In the genomic region with DNA sequence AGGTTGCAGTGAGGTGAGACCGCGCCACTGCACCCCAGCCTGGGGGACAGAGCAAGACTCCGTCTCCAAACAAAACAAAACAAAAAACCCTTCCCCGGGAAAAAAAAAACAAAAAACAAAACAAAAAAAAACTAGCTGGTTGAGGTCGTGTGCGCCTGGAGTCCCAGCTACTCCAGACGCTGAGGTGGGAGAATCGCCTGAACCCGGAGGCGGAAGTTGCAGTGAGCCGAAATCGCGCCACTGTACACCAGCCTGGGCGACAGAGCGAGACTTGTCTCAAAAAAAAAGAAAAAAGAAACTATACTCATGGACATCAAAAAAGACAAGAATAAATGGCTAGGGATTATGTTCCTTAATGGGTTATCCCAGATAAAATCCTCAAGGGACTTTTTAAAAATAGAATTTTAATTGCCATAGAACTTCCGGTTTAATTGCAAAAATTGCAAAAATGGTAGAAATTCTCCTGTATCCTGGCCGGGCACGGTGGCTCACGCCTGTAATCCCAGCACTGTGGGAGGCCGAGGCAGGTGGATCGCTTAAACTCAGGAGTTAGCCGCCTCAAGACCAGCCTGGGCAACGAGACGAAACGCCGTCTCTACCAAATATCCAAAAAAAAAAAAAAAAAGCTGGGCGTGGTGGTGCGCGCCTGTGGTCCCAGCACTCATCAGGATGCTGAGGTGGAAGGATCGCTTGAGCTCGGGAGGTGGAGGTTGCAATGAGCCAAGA, we compare ENCODE assay signal across 1 cellular context.
TF ChIP-seq lines count a peak whose summit lies in the region.

No MANE protein-coding gene starts in this region.

TF ChIP-seq in K562, 482 proteins besides CTCF, POLR2A, EP300 and RAD21:
- TF ChIP-seq, protein P1, sequence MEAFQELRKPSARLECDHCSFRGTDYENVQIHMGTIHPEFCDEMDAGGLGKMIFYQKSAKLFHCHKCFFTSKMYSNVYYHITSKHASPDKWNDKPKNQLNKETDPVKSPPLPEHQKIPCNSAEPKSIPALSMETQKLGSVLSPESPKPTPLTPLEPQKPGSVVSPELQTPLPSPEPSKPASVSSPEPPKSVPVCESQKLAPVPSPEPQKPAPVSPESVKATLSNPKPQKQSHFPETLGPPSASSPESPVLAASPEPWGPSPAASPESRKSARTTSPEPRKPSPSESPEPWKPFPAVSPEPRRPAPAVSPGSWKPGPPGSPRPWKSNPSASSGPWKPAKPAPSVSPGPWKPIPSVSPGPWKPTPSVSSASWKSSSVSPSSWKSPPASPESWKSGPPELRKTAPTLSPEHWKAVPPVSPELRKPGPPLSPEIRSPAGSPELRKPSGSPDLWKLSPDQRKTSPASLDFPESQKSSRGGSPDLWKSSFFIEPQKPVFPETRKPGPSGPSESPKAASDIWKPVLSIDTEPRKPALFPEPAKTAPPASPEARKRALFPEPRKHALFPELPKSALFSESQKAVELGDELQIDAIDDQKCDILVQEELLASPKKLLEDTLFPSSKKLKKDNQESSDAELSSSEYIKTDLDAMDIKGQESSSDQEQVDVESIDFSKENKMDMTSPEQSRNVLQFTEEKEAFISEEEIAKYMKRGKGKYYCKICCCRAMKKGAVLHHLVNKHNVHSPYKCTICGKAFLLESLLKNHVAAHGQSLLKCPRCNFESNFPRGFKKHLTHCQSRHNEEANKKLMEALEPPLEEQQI (IDR thresholded peaks at IDR 0.05): peak; percentile 51; the same call in 1 of the 2 replicates
- TF ChIP-seq POLR2G (IDR thresholded peaks at IDR 0.05; ENCODE audit: low read depth, low read length) (peak; percentile 59; the same call in 1 of the 2 replicates), CBFA2T3 (IDR thresholded peaks at IDR 0.05) (no peak), ZNF121 (CRISPR knock-in tag; conservative IDR thresholded peaks at IDR 0.05) (peak; percentile 75), ZNF717 (CRISPR knock-in tag; IDR thresholded peaks at IDR 0.05) (no peak), CREM (IDR thresholded peaks at IDR 0.05; ENCODE audit: low read depth) (no peak), ZNF778 (CRISPR knock-in tag; IDR thresholded peaks at IDR 0.05) (no peak), SMARCA5 (IDR thresholded peaks at IDR 0.05) (no peak), CC2D1A (IDR thresholded peaks at IDR 0.05) (0 out of 2 replicates have a peak, but pooled peaks have one; percentile 20), CBX1 (IDR thresholded peaks at IDR 0.05; ENCODE audit: low read depth) (no peak), RBM14 (IDR thresholded peaks at IDR 0.05; ENCODE audit: borderline replicate concordance, insufficient read depth, low read depth, low read length) (no peak), ZNF77 (CRISPR knock-in tag; IDR thresholded peaks at IDR 0.05) (no peak), ZBTB8A (IDR thresholded peaks at IDR 0.05; ENCODE audit: partially characterized antibody) (no peak)
